In the genomic region with DNA sequence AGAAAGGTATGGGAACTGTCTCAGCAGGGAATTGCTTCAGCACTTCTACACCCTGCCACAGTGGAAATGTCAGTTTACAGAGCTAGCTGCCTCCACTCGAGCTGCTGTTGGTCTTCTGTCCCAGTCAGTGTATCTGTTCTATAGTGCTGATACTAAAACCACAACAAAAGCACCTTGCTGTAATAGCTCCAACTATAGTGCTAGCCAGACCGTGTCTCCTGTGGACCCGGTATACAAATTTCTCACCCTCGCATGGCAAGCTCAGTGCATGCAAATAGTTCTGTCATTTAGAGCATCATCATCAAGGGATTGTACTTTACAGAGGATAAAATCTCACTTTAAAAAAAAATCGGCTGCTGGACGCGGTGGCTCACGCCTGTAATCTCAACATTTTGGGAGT, we compare ENCODE assay signal across 10 cellular contexts. TPM values are rescaled to one million over a fixed set of nuclear protein-coding genes. Genes with fewer than 3 reads are reported as not detected.
DNase-seq lines count a peak whose midpoint lies in the region; ATAC-seq, FAIRE-seq and TF ChIP-seq lines count a peak whose summit lies in the region.
"Had no signal": no experiment of that assay in that cellular context is flagged by ENCODE, and none has a peak within 500 bp of the region (broad histone marks: within the 10 kb centered on the region; RNA-seq: fewer than 3 reads in every experiment).

No MANE protein-coding gene starts in this region.

- no peak overlapping the region for H3K56ac ChIP-seq in mesendoderm (ENCODE audit: low read length)

- H3K23ac ChIP-seq in mesendoderm (ENCODE audit: low read length), result no peak overlapping the region

- H3K4me1 ChIP-seq in mesendoderm (ENCODE audit: control insufficient read depth, low read depth, low read length), result no peaks in the 10 kb centered on the region
- no peaks in the 10 kb centered on the region for H3K4me1 ChIP-seq in sigmoid colon
- H3K4me1 ChIP-seq in pancreas, result no peaks in the 10 kb centered on the region

- H2BK120ac ChIP-seq in mesendoderm (ENCODE audit: low read depth, low read length), result no peak overlapping the region

- H3K27ac ChIP-seq in mesendoderm (ENCODE audit: low read depth, low read length) (no peak overlapping the region), sigmoid colon (no peak overlapping the region), pancreas (no peak overlapping the region)

- H3K4me3 ChIP-seq in mesendoderm (ENCODE audit: low read length), result no peak overlapping the region
- H3K4me3 ChIP-seq in sigmoid colon, result no peak overlapping the region
- no peak overlapping the region for H3K4me3 ChIP-seq in pancreas

- intact Hi-C loops in sigmoid colon (cut with DNase I) (no loop called here), pancreas (cut with DNase I) (no loop called here)

- H3K27ac Mint-ChIP-seq in memory B cell, result peak overlapping the region; percentile 45
- H3K27ac Mint-ChIP-seq: activated T-cell treated with anti-CD3 and anti-CD28 coated beads, Interleukin-2, amount 50 U/mL, for 24 hours had no signal

- ATAC-seq in GM18873 (IDR thresholded peaks at IDR 0.05; ENCODE audit: low FRiP score, unreplicated experiment) (peak; percentile 99), GM21717 (IDR thresholded peaks at IDR 0.05; ENCODE audit: unreplicated experiment) (peak; percentile 97), HG03159 (IDR thresholded peaks at IDR 0.05; ENCODE audit: unreplicated experiment) (peak; percentile 99), memory B cell (ENCODE audit: low read depth) (peak; percentile 98), pancreas (no peak)

- H2BK5ac ChIP-seq in mesendoderm (ENCODE audit: low read length), result no peak overlapping the region

- no CpG with 5 or more reads among the region's 8 CpGs for whole genome bisulfite sequencing in mesendoderm (ENCODE audit: extremely low coverage, insufficient coverage, low lambda C conversion rate)
- 67 to 83% methylated on average over 8 of the region's 8 CpGs for WGBS in sigmoid colon, 2 donors
- 82% methylated on average over 8 of the region's 8 CpGs for WGBS in pancreas, 2 donors

- H2BK15ac ChIP-seq in mesendoderm (replicated peaks; ENCODE audit: low read depth), result no peak overlapping the region

- peaks cover 3% of the 10 kb centered on the region for H3K4me1 Mint-ChIP-seq in memory B cell

- DNase-seq in memory B cell (ENCODE audit: low spot score in 2 of 2) (peak; percentile 30 to 37), KG1 (lab: John Stamatoyannopoulos, UW) (no peak), mesendoderm (no peak), sigmoid colon (no peak), pancreas (no peak)
- DNase-seq: activated T-cell treated with anti-CD3 and anti-CD28 coated beads, Interleukin-2, amount 50 U/mL, for 24 hours; T1000 had no signal

- H3K9me3 ChIP-seq in sigmoid colon (no peaks in the 10 kb centered on the region), pancreas (no peaks in the 10 kb centered on the region)

- no peaks in the 10 kb centered on the region for H3K9me3 Mint-ChIP-seq in memory B cell
- H3K9me3 Mint-ChIP-seq: activated T-cell treated with anti-CD3 and anti-CD28 coated beads, Interleukin-2, amount 50 U/mL, for 24 hours had no signal

- H3K4me3 Mint-ChIP-seq in memory B cell, result peak overlapping the region; percentile 27
- H3K4me3 Mint-ChIP-seq: activated T-cell treated with anti-CD3 and anti-CD28 coated beads, Interleukin-2, amount 50 U/mL, for 24 hours had no signal

- H3K36me3 Mint-ChIP-seq in memory B cell, result no peaks in the 10 kb centered on the region

- H3K27me3 ChIP-seq in mesendoderm (ENCODE audit: insufficient read depth, low read length, poor library complexity), result no peaks in the 10 kb centered on the region
- H3K27me3 ChIP-seq in sigmoid colon, result no peaks in the 10 kb centered on the region
- H3K27me3 ChIP-seq in pancreas, result no peaks in the 10 kb centered on the region

- no peak overlapping the region for H4K5ac ChIP-seq in mesendoderm (ENCODE audit: low read length)

- TF ChIP-seq EP300 in sigmoid colon (IDR thresholded peaks at IDR 0.05), result no peak

- H3K4ac ChIP-seq in mesendoderm (ENCODE audit: low read depth, low read length), result no peak overlapping the region

- no peak overlapping the region for H3K9ac ChIP-seq in mesendoderm (ENCODE audit: low read length)

- no peaks in the 10 kb centered on the region for H3K36me3 ChIP-seq in mesendoderm (ENCODE audit: control insufficient read depth, insufficient read depth, low read length)
- H3K36me3 ChIP-seq in sigmoid colon, result no peaks in the 10 kb centered on the region
- H3K36me3 ChIP-seq in pancreas, result no peaks in the 10 kb centered on the region

- H3K4me2 ChIP-seq in mesendoderm (ENCODE audit: low read length), result no peak overlapping the region

- no peaks in the 10 kb centered on the region for H3K79me1 ChIP-seq in mesendoderm (ENCODE audit: low read length)

- no peaks in the 10 kb centered on the region for H3K79me2 ChIP-seq in mesendoderm (ENCODE audit: control insufficient read depth, insufficient read depth, low read length)

- TF ChIP-seq CTCF in sigmoid colon (IDR thresholded peaks at IDR 0.05) (no peak), pancreas (IDR thresholded peaks at IDR 0.05) (no peak)

- H4K8ac ChIP-seq in mesendoderm (ENCODE audit: low read depth, low read length), result no peak overlapping the region

- no peak overlapping the region for H2AK5ac ChIP-seq in mesendoderm (ENCODE audit: low read length)

- no peak overlapping the region for H3K18ac ChIP-seq in mesendoderm (ENCODE audit: low read length)

- TF ChIP-seq POLR2A in sigmoid colon (IDR thresholded peaks at IDR 0.05), result no peak

- no peak for FAIRE-seq in pancreas (lab: Jason Lieb, UNC)

- peaks cover 9% of the 10 kb centered on the region for H3K27me3 Mint-ChIP-seq in memory B cell
- H3K27me3 Mint-ChIP-seq: activated T-cell treated with anti-CD3 and anti-CD28 coated beads, Interleukin-2, amount 50 U/mL, for 24 hours had no signal

RNA-seq across cellular contexts. Expression of a gene that starts 51.5 kb away (rescaled TPM):
- polyA plus RNA-seq in mesendoderm (2013, experiment 1 of 2), result 19.5 TPM
- polyA plus RNA-seq in mesendoderm (2013, experiment 2 of 2), result 19.4 TPM
- total RNA-seq in sigmoid colon, result 10 to 100 TPM; 15.0 to 24.6 (median 16.3) TPM
- 10 to 100 TPM; 40.5 to 85.3 (median 67.3) TPM for polyA plus RNA-seq in sigmoid colon
- 10 to 100 TPM; 32.1 to 54.0 (median 37.3) TPM for total RNA-seq in pancreas
- polyA plus RNA-seq in pancreas, result 10 to 100 TPM; 14.4 to 36.8 TPM

Comparison
In these comparisons a context has a peak if more than half of its experiments do, and no peak if none do; other contexts are left out.
1. ATAC-seq: peak in GM18873 (single experiment), GM21717 (single experiment), HG03159 (single experiment) and memory B cell (single experiment); none in pancreas (0 of 4).
2. DNase-seq: peak in memory B cell (2 of 2); none in KG1 (single experiment), mesendoderm (single experiment), sigmoid colon (single experiment) and pancreas (0 of 6).